ENCODE assay signal across 9 cellular contexts in genomic region chr13:33642374-33643065, GRCh38.
DNase-seq lines count a peak whose midpoint lies in the region; TF ChIP-seq lines count a peak whose summit lies in the region.
"Had no signal": no experiment of that assay in that cellular context is flagged by ENCODE, and none has a peak within 500 bp of the region (broad histone marks: within the 10 kb centered on the region; RNA-seq: fewer than 3 reads in every experiment).

No MANE protein-coding gene starts in this region.

- TF ChIP-seq POLR2A in uterus (IDR thresholded peaks at IDR 0.05) = no peak

- H3K27ac ChIP-seq in esophagus (ENCODE audit: low read depth in 2 of 2, low read length in 1 of 2) (peak overlapping the region; percentile 23 to 63), mesodermal cell (ENCODE audit: low read depth, low read length, severe bottlenecking) (peak overlapping the region; percentile 90), uterus (peak overlapping the region; percentile 81 to 85)

- 48 to 65% methylated on average over 7 of the region's 7 CpGs for WGBS in esophagus, 2 donors
- 71 to 77% methylated on average over 5 of the region's 7 CpGs for WGBS in mesodermal cell (ENCODE audit: insufficient coverage in 2 of 2), 2 experiments

- intact Hi-C loops in uterus (cut with DNase I; ENCODE audit: low total_unique reads) = no loop called here

- H3K9me3 ChIP-seq in MG63 = no peaks in the 10 kb centered on the region
- H3K9me3 ChIP-seq in esophagus (ENCODE audit: control insufficient read depth in 2 of 2, insufficient read depth in 1 of 2, low read depth in 1 of 2, low read length in 1 of 2) = no peaks in the 10 kb centered on the region
- H3K9me3 ChIP-seq in mesodermal cell (ENCODE audit: control insufficient read depth, low read length) = no peaks in the 10 kb centered on the region
- H3K9me3 ChIP-seq in uterus = no peaks in the 10 kb centered on the region

- H3K36me3 ChIP-seq in MG63 = no peaks in the 10 kb centered on the region
- H3K36me3 ChIP-seq in esophagus (ENCODE audit: control insufficient read depth in 2 of 2, insufficient read depth in 2 of 2, low read length in 1 of 2) = no peaks in the 10 kb centered on the region
- H3K36me3 ChIP-seq in mesodermal cell (ENCODE audit: control insufficient read depth, insufficient read depth, low read length) = no peaks in the 10 kb centered on the region
- H3K36me3 ChIP-seq in uterus = no peaks in the 10 kb centered on the region

- no peak for TF ChIP-seq CTCF in uterus (IDR thresholded peaks at IDR 0.05)

- peaks cover 0 to 3% of the 10 kb centered on the region in 2 donors for H3K4me1 ChIP-seq in esophagus (ENCODE audit: control insufficient read depth in 2 of 2, insufficient read depth in 2 of 2, low read length in 1 of 2)
- H3K4me1 ChIP-seq in mesodermal cell (ENCODE audit: control insufficient read depth, insufficient read depth, low read length, poor library complexity, severe bottlenecking) = peaks cover 34% of the 10 kb centered on the region
- H3K4me1 ChIP-seq in uterus = peaks cover 20 to 21% of the 10 kb centered on the region in 2 donors

- peak; percentile 58 for DNase-seq in MG63
- peak; percentile 83 to 92 for DNase-seq in uterus
- no peak for DNase-seq in DMS 273 treated with DMSO at 0.1 percent for 48 hours (lab: John Stamatoyannopoulos, UW)
- DNase-seq in middle frontal gyrus (ENCODE audit: extremely low spot score, low spot score) = no peak
- no peak for DNase-seq in globus pallidus (ENCODE audit: low spot score)
- DNase-seq: activated CD8-positive, alpha-beta memory T cell treated with anti-CD3 and anti-CD28 coated beads for 24 hours; stimulated activated naive CD8-positive, alpha-beta T cell treated with anti-CD3 and anti-CD28 coated beads, Interleukin-15, Interleukin-2, amounts not matched to agents 100 U/mL and 50 U/mL, for 24 hours had no signal

- no peaks in the 10 kb centered on the region for H3K27me3 ChIP-seq in MG63
- no peaks in the 10 kb centered on the region for H3K27me3 ChIP-seq in esophagus (ENCODE audit: control insufficient read depth in 1 of 2, insufficient read depth in 2 of 2, low read length in 2 of 2)
- no peaks in the 10 kb centered on the region for H3K27me3 ChIP-seq in uterus

- no peak overlapping the region for H3K4me3 ChIP-seq in MG63
- H3K4me3 ChIP-seq in esophagus (ENCODE audit: low read depth in 1 of 2, low read length in 2 of 2) = no peak overlapping the region
- no peak overlapping the region for H3K4me3 ChIP-seq in mesodermal cell (ENCODE audit: extremely low read depth, insufficient read depth, low read length, poor library complexity, severe bottlenecking)
- H3K4me3 ChIP-seq in uterus = no peak overlapping the region

Comparison
In these comparisons a context has a peak if more than half of its experiments do, and no peak if none do; other contexts are left out.
1. DNase-seq: peak in MG63 (single experiment) and uterus (2 of 2); none in DMS 273 treated with DMSO at 0.1 percent for 48 hours (single experiment), middle frontal gyrus (single experiment) and globus pallidus (single experiment).
2. Peak in every context shown above with its lines, with median percentiles within 50 percentile points of each other: H3K27ac ChIP-seq.